1 cellular context compared by ENCODE assay signal in the genomic region with DNA sequence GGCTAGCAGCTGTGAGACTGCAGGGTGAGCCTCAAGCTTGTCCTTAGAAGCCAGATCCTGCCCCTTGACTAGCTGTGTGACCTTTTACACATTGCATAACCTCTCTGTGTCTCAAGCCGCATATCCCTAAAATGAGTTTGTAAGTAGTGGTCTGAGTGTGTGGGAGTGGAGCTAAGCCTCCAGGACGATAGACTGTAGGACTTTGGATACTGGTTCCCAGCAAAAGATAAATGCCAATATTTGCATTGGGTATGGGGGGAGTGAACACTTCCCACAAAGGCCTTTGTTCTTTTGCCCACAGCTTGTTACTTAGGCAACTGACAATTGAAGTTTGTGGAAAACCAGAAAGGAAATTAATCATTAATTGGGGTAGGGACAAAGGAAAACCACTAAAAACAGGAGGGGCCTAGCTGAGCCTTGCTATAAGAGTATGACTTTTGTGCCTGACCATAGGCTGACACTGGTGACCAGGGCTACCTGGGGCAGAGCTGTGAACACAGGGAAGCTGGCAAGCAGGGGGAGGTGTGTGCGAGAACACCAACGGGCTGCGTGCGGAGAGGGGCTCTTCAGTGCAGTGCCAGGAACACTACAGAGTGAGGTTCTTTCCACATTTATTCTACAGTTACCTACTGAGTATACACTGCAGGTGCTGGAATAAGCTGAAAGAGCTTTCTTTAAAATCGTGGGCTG.
TF ChIP-seq lines count a peak whose summit lies in the region.

No MANE protein-coding gene starts in this region.

TF ChIP-seq in HepG2, 621 proteins besides CTCF, POLR2A, EP300 and RAD21 (continued from another document and continues in another):
- TF ChIP-seq ZKSCAN1 (IDR thresholded peaks at IDR 0.05; ENCODE audit: low read length), result no peak
- TF ChIP-seq DMAP1 (CRISPR knock-in tag; IDR thresholded peaks at IDR 0.05), result no peak; the same call in 1 of the 2 replicates
- TF ChIP-seq SMAD3 (CRISPR knock-in tag; IDR thresholded peaks at IDR 0.05), result peak; percentile 87
- TF ChIP-seq HOXA3 (CRISPR knock-in tag; IDR thresholded peaks at IDR 0.05), result peak; percentile 50; the same call in 1 of the 2 replicates
- TF ChIP-seq CHD4 (IDR thresholded peaks at IDR 0.05; ENCODE audit: borderline replicate concordance, low read length), result no peak
- TF ChIP-seq TARDBP (CRISPR knock-in tag; IDR thresholded peaks at IDR 0.05), result peak; percentile 98
- TF ChIP-seq SKI (IDR thresholded peaks at IDR 0.05; ENCODE audit: partially characterized antibody), result peak; percentile 34
- TF ChIP-seq, protein P1, sequence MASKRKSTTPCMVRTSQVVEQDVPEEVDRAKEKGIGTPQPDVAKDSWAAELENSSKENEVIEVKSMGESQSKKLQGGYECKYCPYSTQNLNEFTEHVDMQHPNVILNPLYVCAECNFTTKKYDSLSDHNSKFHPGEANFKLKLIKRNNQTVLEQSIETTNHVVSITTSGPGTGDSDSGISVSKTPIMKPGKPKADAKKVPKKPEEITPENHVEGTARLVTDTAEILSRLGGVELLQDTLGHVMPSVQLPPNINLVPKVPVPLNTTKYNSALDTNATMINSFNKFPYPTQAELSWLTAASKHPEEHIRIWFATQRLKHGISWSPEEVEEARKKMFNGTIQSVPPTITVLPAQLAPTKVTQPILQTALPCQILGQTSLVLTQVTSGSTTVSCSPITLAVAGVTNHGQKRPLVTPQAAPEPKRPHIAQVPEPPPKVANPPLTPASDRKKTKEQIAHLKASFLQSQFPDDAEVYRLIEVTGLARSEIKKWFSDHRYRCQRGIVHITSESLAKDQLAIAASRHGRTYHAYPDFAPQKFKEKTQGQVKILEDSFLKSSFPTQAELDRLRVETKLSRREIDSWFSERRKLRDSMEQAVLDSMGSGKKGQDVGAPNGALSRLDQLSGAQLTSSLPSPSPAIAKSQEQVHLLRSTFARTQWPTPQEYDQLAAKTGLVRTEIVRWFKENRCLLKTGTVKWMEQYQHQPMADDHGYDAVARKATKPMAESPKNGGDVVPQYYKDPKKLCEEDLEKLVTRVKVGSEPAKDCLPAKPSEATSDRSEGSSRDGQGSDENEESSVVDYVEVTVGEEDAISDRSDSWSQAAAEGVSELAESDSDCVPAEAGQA (IDR thresholded peaks at IDR 0.05; ENCODE audit: low read depth), result 0 out of 2 replicates have a peak, but pooled peaks have one; percentile 41
- TF ChIP-seq, protein P1 (CRISPR knock-in tag; IDR thresholded peaks at IDR 0.05; ENCODE audit: borderline replicate concordance), result no peak
- TF ChIP-seq, protein P2, sequence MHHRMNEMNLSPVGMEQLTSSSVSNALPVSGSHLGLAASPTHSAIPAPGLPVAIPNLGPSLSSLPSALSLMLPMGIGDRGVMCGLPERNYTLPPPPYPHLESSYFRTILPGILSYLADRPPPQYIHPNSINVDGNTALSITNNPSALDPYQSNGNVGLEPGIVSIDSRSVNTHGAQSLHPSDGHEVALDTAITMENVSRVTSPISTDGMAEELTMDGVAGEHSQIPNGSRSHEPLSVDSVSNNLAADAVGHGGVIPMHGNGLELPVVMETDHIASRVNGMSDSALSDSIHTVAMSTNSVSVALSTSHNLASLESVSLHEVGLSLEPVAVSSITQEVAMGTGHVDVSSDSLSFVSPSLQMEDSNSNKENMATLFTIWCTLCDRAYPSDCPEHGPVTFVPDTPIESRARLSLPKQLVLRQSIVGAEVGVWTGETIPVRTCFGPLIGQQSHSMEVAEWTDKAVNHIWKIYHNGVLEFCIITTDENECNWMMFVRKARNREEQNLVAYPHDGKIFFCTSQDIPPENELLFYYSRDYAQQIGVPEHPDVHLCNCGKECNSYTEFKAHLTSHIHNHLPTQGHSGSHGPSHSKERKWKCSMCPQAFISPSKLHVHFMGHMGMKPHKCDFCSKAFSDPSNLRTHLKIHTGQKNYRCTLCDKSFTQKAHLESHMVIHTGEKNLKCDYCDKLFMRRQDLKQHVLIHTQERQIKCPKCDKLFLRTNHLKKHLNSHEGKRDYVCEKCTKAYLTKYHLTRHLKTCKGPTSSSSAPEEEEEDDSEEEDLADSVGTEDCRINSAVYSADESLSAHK (CRISPR knock-in tag; IDR thresholded peaks at IDR 0.05; ENCODE audit: borderline replicate concordance), result no peak
- no peak for TF ChIP-seq ZNF598 (CRISPR knock-in tag; IDR thresholded peaks at IDR 0.05; ENCODE audit: borderline replicate concordance)
- no peak for TF ChIP-seq ZNF329 (CRISPR knock-in tag; IDR thresholded peaks at IDR 0.05; ENCODE audit: low read depth)
- TF ChIP-seq, protein P3, sequence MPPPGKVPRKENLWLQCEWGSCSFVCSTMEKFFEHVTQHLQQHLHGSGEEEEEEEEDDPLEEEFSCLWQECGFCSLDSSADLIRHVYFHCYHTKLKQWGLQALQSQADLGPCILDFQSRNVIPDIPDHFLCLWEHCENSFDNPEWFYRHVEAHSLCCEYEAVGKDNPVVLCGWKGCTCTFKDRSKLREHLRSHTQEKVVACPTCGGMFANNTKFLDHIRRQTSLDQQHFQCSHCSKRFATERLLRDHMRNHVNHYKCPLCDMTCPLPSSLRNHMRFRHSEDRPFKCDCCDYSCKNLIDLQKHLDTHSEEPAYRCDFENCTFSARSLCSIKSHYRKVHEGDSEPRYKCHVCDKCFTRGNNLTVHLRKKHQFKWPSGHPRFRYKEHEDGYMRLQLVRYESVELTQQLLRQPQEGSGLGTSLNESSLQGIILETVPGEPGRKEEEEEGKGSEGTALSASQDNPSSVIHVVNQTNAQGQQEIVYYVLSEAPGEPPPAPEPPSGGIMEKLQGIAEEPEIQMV (CRISPR knock-in tag; IDR thresholded peaks at IDR 0.05; ENCODE audit: low read depth), result no peak; the same call in 1 of the 2 replicates
- TF ChIP-seq, protein P4, sequence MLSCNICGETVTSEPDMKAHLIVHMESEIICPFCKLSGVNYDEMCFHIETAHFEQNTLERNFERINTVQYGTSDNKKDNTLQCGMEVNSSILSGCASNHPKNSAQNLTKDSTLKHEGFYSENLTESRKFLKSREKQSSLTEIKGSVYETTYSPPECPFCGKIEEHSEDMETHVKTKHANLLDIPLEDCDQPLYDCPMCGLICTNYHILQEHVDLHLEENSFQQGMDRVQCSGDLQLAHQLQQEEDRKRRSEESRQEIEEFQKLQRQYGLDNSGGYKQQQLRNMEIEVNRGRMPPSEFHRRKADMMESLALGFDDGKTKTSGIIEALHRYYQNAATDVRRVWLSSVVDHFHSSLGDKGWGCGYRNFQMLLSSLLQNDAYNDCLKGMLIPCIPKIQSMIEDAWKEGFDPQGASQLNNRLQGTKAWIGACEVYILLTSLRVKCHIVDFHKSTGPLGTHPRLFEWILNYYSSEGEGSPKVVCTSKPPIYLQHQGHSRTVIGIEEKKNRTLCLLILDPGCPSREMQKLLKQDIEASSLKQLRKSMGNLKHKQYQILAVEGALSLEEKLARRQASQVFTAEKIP (CRISPR knock-in tag; IDR thresholded peaks at IDR 0.05; ENCODE audit: borderline replicate concordance), result no peak
- TF ChIP-seq SRY (CRISPR knock-in tag; IDR thresholded peaks at IDR 0.05), result no peak
- TF ChIP-seq, protein P5, sequence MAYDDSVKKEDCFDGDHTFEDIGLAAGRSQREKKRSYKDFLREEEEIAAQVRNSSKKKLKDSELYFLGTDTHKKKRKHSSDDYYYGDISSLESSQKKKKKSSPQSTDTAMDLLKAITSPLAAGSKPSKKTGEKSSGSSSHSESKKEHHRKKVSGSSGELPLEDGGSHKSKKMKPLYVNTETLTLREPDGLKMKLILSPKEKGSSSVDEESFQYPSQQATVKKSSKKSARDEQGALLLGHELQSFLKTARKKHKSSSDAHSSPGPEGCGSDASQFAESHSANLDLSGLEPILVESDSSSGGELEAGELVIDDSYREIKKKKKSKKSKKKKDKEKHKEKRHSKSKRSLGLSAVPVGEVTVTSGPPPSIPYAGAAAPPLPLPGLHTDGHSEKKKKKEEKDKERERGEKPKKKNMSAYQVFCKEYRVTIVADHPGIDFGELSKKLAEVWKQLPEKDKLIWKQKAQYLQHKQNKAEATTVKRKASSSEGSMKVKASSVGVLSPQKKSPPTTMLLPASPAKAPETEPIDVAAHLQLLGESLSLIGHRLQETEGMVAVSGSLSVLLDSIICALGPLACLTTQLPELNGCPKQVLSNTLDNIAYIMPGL (CRISPR knock-in tag; IDR thresholded peaks at IDR 0.05; ENCODE audit: borderline replicate concordance in 1 of 2, low read depth in 1 of 2), result peak in 1 of 2 experiments; percentile 39; a peak in 1 of 4 replicates
- TF ChIP-seq ARID2 (CRISPR knock-in tag; IDR thresholded peaks at IDR 0.05; ENCODE audit: borderline replicate concordance), result no peak
- peak; percentile 94 for TF ChIP-seq ASH2L (IDR thresholded peaks at IDR 0.05; ENCODE audit: insufficient read length, low read depth, low read length)
- peak; percentile 83; the same call in 1 of the 2 replicates for TF ChIP-seq ZNF441 (CRISPR knock-in tag; IDR thresholded peaks at IDR 0.05; ENCODE audit: borderline replicate concordance)
- TF ChIP-seq MAFK (conservative IDR thresholded peaks at IDR 0.05 in 1 of 2, IDR thresholded peaks at IDR 0.05 in 1 of 2; ENCODE audit: low read length in 2 of 2), result no peak
- TF ChIP-seq MED13 (CRISPR knock-in tag; IDR thresholded peaks at IDR 0.05), result no peak
- TF ChIP-seq ZNF546 (CRISPR knock-in tag; conservative IDR thresholded peaks at IDR 0.05), result peak; percentile 61; the same call in 1 of the 2 replicates
- no peak for TF ChIP-seq ZNF44 (CRISPR knock-in tag; IDR thresholded peaks at IDR 0.05)
- TF ChIP-seq NFRKB (IDR thresholded peaks at IDR 0.05), result no peak
- TF ChIP-seq ZNF652 (CRISPR knock-in tag; IDR thresholded peaks at IDR 0.05; ENCODE audit: borderline replicate concordance, low read depth), result peak; percentile 11; the same call in 1 of the 2 replicates
- no peak for TF ChIP-seq GZF1 (CRISPR knock-in tag; IDR thresholded peaks at IDR 0.05)
- TF ChIP-seq SIX4 (CRISPR knock-in tag; IDR thresholded peaks at IDR 0.05), result no peak
- TF ChIP-seq, protein P6, sequence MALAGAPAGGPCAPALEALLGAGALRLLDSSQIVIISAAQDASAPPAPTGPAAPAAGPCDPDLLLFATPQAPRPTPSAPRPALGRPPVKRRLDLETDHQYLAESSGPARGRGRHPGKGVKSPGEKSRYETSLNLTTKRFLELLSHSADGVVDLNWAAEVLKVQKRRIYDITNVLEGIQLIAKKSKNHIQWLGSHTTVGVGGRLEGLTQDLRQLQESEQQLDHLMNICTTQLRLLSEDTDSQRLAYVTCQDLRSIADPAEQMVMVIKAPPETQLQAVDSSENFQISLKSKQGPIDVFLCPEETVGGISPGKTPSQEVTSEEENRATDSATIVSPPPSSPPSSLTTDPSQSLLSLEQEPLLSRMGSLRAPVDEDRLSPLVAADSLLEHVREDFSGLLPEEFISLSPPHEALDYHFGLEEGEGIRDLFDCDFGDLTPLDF (CRISPR knock-in tag; IDR thresholded peaks at IDR 0.05), result no peak
- no peak for TF ChIP-seq ZNF720 (CRISPR knock-in tag; IDR thresholded peaks at IDR 0.05)
- TF ChIP-seq ZSCAN21 (CRISPR knock-in tag; IDR thresholded peaks at IDR 0.05; ENCODE audit: borderline replicate concordance), result 0 out of 2 replicates have a peak, but pooled peaks have one; percentile 37
- TF ChIP-seq ZNF232 (CRISPR knock-in tag; IDR thresholded peaks at IDR 0.05; ENCODE audit: borderline replicate concordance), result no peak; the same call in 1 of the 2 replicates
- TF ChIP-seq KLF6 (CRISPR knock-in tag; IDR thresholded peaks at IDR 0.05), result peak; percentile 26; the same call in 1 of the 2 replicates
- TF ChIP-seq GFI1 (CRISPR knock-in tag; IDR thresholded peaks at IDR 0.05; ENCODE audit: borderline replicate concordance), result no peak
- TF ChIP-seq ZNF326 (CRISPR knock-in tag; IDR thresholded peaks at IDR 0.05; ENCODE audit: borderline replicate concordance), result no peak
- no peak for TF ChIP-seq SMARCE1 (IDR thresholded peaks at IDR 0.05; ENCODE audit: borderline replicate concordance)
- TF ChIP-seq, protein P7, sequence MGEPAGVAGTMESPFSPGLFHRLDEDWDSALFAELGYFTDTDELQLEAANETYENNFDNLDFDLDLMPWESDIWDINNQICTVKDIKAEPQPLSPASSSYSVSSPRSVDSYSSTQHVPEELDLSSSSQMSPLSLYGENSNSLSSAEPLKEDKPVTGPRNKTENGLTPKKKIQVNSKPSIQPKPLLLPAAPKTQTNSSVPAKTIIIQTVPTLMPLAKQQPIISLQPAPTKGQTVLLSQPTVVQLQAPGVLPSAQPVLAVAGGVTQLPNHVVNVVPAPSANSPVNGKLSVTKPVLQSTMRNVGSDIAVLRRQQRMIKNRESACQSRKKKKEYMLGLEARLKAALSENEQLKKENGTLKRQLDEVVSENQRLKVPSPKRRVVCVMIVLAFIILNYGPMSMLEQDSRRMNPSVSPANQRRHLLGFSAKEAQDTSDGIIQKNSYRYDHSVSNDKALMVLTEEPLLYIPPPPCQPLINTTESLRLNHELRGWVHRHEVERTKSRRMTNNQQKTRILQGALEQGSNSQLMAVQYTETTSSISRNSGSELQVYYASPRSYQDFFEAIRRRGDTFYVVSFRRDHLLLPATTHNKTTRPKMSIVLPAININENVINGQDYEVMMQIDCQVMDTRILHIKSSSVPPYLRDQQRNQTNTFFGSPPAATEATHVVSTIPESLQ (CRISPR knock-in tag; conservative IDR thresholded peaks at IDR 0.05), result no peak
- peak; percentile 94 for TF ChIP-seq KDM3A (CRISPR knock-in tag; IDR thresholded peaks at IDR 0.05; ENCODE audit: low read depth)
- no peak for TF ChIP-seq ZNF879 (CRISPR knock-in tag; IDR thresholded peaks at IDR 0.05)
- no peak; the same call in 1 of the 2 replicates for TF ChIP-seq MBD4 (IDR thresholded peaks at IDR 0.05; ENCODE audit: borderline replicate concordance, low read length)
- TF ChIP-seq, protein P8, sequence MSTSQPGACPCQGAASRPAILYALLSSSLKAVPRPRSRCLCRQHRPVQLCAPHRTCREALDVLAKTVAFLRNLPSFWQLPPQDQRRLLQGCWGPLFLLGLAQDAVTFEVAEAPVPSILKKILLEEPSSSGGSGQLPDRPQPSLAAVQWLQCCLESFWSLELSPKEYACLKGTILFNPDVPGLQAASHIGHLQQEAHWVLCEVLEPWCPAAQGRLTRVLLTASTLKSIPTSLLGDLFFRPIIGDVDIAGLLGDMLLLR (CRISPR knock-in tag; IDR thresholded peaks at IDR 0.05), result no peak
- TF ChIP-seq ZMYM3 (CRISPR knock-in tag; IDR thresholded peaks at IDR 0.05), result peak; percentile 100
- TF ChIP-seq ZSCAN22 (CRISPR knock-in tag; IDR thresholded peaks at IDR 0.05), result no peak
- TF ChIP-seq HMG20B (CRISPR knock-in tag; conservative IDR thresholded peaks at IDR 0.05), result peak; percentile 73
- peak; percentile 63 for TF ChIP-seq FOSL2 (CRISPR knock-in tag; IDR thresholded peaks at IDR 0.05)
- peak; percentile 26 for TF ChIP-seq CCAR2 (optimal IDR thresholded peaks at IDR 0.05; ENCODE audit: low read depth, low read length)
- peak; percentile 67; the same call in 1 of the 2 replicates for TF ChIP-seq ZNF3 (CRISPR knock-in tag; IDR thresholded peaks at IDR 0.05)
